In the genomic region with DNA sequence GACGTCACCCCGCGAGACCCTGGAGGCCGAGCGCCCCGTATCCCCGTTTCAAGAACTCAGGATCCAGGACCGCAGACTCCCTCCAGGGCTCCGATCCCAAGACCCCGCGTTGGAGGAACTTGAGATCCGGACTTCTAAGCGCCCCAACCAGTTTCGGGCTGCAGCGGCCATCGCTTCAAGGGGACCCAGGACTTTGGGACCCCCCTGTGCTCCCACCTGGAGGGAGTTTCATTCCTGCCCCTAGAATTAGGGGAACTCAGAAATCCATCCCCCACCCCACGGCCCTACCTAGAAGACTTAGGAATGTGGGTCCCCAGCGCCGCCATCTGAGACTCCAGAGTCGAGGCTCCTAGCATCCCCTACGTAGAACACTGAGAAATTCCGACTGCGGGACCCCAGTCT, we compare ENCODE assay signal across 8 cellular contexts. TPM values are rescaled to one million over a fixed set of nuclear protein-coding genes. Genes with fewer than 3 reads are reported as not detected.
A peak's percentile ranks its signal among the peaks of the same experiment; 100 is the strongest.
DNase-seq lines count a peak whose midpoint lies in the region.

No MANE protein-coding gene starts in this region.

- no peak overlapping the region for H3K27ac Mint-ChIP-seq in activated naive CD4-positive, alpha-beta T cell treated with anti-CD3 and anti-CD28 coated beads, Interleukin-2, amount 50 U/mL, for 24 hours
- peak overlapping the region in 5 of 6 donors; percentile 40 to 99 (median 75) for H3K27ac Mint-ChIP-seq in immature natural killer cell

- peak overlapping the region; percentile 100 for H3K27ac ChIP-seq in stomach smooth muscle (ENCODE audit: low read length)

- H3K4me3 Mint-ChIP-seq in activated naive CD4-positive, alpha-beta T cell treated with anti-CD3 and anti-CD28 coated beads, Interleukin-2, amount 50 U/mL, for 24 hours, result peak overlapping the region; percentile 89
- peak overlapping the region; percentile 68 to 98 (median 86) for H3K4me3 Mint-ChIP-seq in immature natural killer cell

- H3K4me1 ChIP-seq in stomach smooth muscle (ENCODE audit: control insufficient read depth, insufficient read depth, low read length), result peaks cover 52% of the 10 kb centered on the region

- H3K9ac ChIP-seq in stomach smooth muscle (ENCODE audit: low read length in 2 of 2), result peak overlapping the region; percentile 86 to 96

- H3K27me3 Mint-ChIP-seq in activated naive CD4-positive, alpha-beta T cell treated with anti-CD3 and anti-CD28 coated beads, Interleukin-2, amount 50 U/mL, for 24 hours, result no peaks in the 10 kb centered on the region
- peaks cover 47 to 59% (median 50%) of the 10 kb centered on the region in 3 donors for H3K27me3 Mint-ChIP-seq in immature natural killer cell (ENCODE audit: low read depth in 3 of 3)

- H3K9me3 Mint-ChIP-seq in activated naive CD4-positive, alpha-beta T cell treated with anti-CD3 and anti-CD28 coated beads, Interleukin-2, amount 50 U/mL, for 24 hours, result no peaks in the 10 kb centered on the region
- peaks cover 0 to 17% (median 0%) of the 10 kb centered on the region in 6 donors for H3K9me3 Mint-ChIP-seq in immature natural killer cell

- no peaks in the 10 kb centered on the region for H3K9me3 ChIP-seq in stomach smooth muscle (ENCODE audit: control insufficient read depth in 2 of 2, low read length in 2 of 2)

- DNase-seq in NCI-H146 (lab: John Stamatoyannopoulos, UW), result peak; percentile 60
- no peak for DNase-seq in NCI-H146 treated with DMSO at 0.1 percent for 48 hours (lab: John Stamatoyannopoulos, UW; ENCODE audit: unreplicated experiment)
- no peak for DNase-seq in immature natural killer cell
- DNase-seq in NCI-H2107 treated with DMSO at 0.1 percent for 48 hours (lab: John Stamatoyannopoulos, UW; ENCODE audit: unreplicated experiment), result no peak
- DNase-seq in NCI-H2171 (lab: John Stamatoyannopoulos, UW), result no peak
- DNase-seq in NCI-H1048 (lab: John Stamatoyannopoulos, UW), result no peak

- peaks cover 39% of the 10 kb centered on the region for H3K4me1 Mint-ChIP-seq in activated naive CD4-positive, alpha-beta T cell treated with anti-CD3 and anti-CD28 coated beads, Interleukin-2, amount 50 U/mL, for 24 hours
- H3K4me1 Mint-ChIP-seq in immature natural killer cell, result peaks cover 45 to 53% of the 10 kb centered on the region in 2 donors

- peaks cover 10% of the 10 kb centered on the region for H3K36me3 Mint-ChIP-seq in activated naive CD4-positive, alpha-beta T cell treated with anti-CD3 and anti-CD28 coated beads, Interleukin-2, amount 50 U/mL, for 24 hours
- peaks cover 12% of the 10 kb centered on the region in 3 donors for H3K36me3 Mint-ChIP-seq in immature natural killer cell

- H3K36me3 ChIP-seq in stomach smooth muscle (ENCODE audit: control insufficient read depth in 2 of 2, insufficient read depth in 2 of 2, low read length in 2 of 2), result peaks cover 11 to 17% of the 10 kb centered on the region in 2 donors

- H3K27me3 ChIP-seq in stomach smooth muscle (ENCODE audit: control insufficient read depth in 1 of 2, insufficient read depth in 2 of 2, low read length in 2 of 2), result no peaks in the 10 kb centered on the region

- H3K4me3 ChIP-seq in stomach smooth muscle (ENCODE audit: low read length in 2 of 2), result peak overlapping the region; percentile 93 to 96

RNA-seq across cellular contexts. Expression of a gene that starts 0.4 kb away (rescaled TPM):
- polyA plus RNA-seq in immature natural killer cell, result 1 to 10 TPM in 2 of 3 donors, not detected in 1; 3.7 to 4.3 TPM

RNA-seq across cellular contexts. Expression of a gene that starts 6.2 kb away (rescaled TPM):
- polyA plus RNA-seq in immature natural killer cell, result 100 to 1,000 TPM; 305 to 745 (median 318) TPM

RNA-seq across cellular contexts. Expression of a gene that starts 21.7 kb away (rescaled TPM):
- 10 to 100 TPM; 41.6 to 64.7 (median 41.8) TPM for polyA plus RNA-seq in immature natural killer cell

RNA-seq across cellular contexts. Expression of a gene that starts 22.0 kb away (rescaled TPM):
- 10 to 100 TPM; 18.9 to 48.1 (median 31.6) TPM for polyA plus RNA-seq in immature natural killer cell

RNA-seq across cellular contexts. Expression of a gene that starts 22.9 kb away (rescaled TPM):
- 1,000 to 10,000 TPM in 1 of 3 donors, 100 to 1,000 TPM in 2; 733 to 1,627 (median 903) TPM for polyA plus RNA-seq in immature natural killer cell
